Comparison of ENCODE assay signal across 1 cellular context in genomic region chr10:110845756-110846620, GRCh38.
TF ChIP-seq lines count a peak whose summit lies in the region.

No MANE protein-coding gene starts in this region.

TF ChIP-seq in IMR-90, 13 proteins besides CTCF, POLR2A, EP300 and RAD21:
- TF ChIP-seq USF2 (IDR thresholded peaks at IDR 0.05; ENCODE audit: low read depth, low read length), result no peak
- no peak for TF ChIP-seq BHLHE40 (IDR thresholded peaks at IDR 0.05; ENCODE audit: low read depth, low read length)
- TF ChIP-seq MAZ (IDR thresholded peaks at IDR 0.05; ENCODE audit: borderline replicate concordance, low read depth, low read length), result no peak
- no peak for TF ChIP-seq SMC3 (IDR thresholded peaks at IDR 0.05; ENCODE audit: low read depth, low read length)
- TF ChIP-seq CEBPB (IDR thresholded peaks at IDR 0.05; ENCODE audit: low read depth, low read length), result no peak
- TF ChIP-seq RCOR1 (IDR thresholded peaks at IDR 0.05; ENCODE audit: insufficient replicate concordance, low read length), result no peak
